1 cellular context compared by ENCODE assay signal in the genomic region with DNA sequence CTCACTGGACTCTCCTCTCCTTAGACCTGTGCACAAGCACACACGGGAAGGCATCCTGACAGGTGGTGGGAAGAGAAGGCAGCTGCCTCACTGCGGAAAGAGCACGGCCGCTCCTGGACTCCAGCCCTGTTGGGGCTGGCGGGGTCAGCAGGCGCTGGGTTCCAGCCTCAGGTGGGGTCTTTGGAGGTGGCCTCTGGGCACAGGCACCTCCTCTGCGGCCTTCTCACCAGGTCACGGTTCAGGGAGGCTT.
TF ChIP-seq lines count a peak whose summit lies in the region.

No MANE protein-coding gene starts in this region.

TF ChIP-seq in GM12878, 131 proteins besides CTCF, POLR2A, EP300 and RAD21:
- TF ChIP-seq IRF4 (IDR thresholded peaks at IDR 0.05; ENCODE audit: low read depth, low read length) (no peak), RAD51 (IDR thresholded peaks at IDR 0.05) (no peak), SREBF1 (IDR thresholded peaks at IDR 0.05; ENCODE audit: low read length) (no peak), BCL11A (IDR thresholded peaks at IDR 0.05; ENCODE audit: low read depth, low read length) (no peak)
- TF ChIP-seq, protein P1, sequence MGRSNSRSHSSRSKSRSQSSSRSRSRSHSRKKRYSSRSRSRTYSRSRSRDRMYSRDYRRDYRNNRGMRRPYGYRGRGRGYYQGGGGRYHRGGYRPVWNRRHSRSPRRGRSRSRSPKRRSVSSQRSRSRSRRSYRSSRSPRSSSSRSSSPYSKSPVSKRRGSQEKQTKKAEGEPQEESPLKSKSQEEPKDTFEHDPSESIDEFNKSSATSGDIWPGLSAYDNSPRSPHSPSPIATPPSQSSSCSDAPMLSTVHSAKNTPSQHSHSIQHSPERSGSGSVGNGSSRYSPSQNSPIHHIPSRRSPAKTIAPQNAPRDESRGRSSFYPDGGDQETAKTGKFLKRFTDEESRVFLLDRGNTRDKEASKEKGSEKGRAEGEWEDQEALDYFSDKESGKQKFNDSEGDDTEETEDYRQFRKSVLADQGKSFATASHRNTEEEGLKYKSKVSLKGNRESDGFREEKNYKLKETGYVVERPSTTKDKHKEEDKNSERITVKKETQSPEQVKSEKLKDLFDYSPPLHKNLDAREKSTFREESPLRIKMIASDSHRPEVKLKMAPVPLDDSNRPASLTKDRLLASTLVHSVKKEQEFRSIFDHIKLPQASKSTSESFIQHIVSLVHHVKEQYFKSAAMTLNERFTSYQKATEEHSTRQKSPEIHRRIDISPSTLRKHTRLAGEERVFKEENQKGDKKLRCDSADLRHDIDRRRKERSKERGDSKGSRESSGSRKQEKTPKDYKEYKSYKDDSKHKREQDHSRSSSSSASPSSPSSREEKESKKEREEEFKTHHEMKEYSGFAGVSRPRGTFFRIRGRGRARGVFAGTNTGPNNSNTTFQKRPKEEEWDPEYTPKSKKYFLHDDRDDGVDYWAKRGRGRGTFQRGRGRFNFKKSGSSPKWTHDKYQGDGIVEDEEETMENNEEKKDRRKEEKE (IDR thresholded peaks at IDR 0.05): no peak
- TF ChIP-seq, protein P2, sequence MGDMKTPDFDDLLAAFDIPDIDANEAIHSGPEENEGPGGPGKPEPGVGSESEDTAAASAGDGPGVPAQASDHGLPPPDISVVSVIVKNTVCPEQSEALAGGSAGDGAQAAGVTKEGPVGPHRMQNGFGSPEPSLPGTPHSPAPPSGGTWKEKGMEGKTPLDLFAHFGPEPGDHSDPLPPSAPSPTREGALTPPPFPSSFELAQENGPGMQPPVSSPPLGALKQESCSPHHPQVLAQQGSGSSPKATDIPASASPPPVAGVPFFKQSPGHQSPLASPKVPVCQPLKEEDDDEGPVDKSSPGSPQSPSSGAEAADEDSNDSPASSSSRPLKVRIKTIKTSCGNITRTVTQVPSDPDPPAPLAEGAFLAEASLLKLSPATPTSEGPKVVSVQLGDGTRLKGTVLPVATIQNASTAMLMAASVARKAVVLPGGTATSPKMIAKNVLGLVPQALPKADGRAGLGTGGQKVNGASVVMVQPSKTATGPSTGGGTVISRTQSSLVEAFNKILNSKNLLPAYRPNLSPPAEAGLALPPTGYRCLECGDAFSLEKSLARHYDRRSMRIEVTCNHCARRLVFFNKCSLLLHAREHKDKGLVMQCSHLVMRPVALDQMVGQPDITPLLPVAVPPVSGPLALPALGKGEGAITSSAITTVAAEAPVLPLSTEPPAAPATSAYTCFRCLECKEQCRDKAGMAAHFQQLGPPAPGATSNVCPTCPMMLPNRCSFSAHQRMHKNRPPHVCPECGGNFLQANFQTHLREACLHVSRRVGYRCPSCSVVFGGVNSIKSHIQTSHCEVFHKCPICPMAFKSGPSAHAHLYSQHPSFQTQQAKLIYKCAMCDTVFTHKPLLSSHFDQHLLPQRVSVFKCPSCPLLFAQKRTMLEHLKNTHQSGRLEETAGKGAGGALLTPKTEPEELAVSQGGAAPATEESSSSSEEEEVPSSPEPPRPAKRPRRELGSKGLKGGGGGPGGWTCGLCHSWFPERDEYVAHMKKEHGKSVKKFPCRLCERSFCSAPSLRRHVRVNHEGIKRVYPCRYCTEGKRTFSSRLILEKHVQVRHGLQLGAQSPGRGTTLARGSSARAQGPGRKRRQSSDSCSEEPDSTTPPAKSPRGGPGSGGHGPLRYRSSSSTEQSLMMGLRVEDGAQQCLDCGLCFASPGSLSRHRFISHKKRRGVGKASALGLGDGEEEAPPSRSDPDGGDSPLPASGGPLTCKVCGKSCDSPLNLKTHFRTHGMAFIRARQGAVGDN (IDR thresholded peaks at IDR 0.05): no peak
- TF ChIP-seq, protein P3, sequence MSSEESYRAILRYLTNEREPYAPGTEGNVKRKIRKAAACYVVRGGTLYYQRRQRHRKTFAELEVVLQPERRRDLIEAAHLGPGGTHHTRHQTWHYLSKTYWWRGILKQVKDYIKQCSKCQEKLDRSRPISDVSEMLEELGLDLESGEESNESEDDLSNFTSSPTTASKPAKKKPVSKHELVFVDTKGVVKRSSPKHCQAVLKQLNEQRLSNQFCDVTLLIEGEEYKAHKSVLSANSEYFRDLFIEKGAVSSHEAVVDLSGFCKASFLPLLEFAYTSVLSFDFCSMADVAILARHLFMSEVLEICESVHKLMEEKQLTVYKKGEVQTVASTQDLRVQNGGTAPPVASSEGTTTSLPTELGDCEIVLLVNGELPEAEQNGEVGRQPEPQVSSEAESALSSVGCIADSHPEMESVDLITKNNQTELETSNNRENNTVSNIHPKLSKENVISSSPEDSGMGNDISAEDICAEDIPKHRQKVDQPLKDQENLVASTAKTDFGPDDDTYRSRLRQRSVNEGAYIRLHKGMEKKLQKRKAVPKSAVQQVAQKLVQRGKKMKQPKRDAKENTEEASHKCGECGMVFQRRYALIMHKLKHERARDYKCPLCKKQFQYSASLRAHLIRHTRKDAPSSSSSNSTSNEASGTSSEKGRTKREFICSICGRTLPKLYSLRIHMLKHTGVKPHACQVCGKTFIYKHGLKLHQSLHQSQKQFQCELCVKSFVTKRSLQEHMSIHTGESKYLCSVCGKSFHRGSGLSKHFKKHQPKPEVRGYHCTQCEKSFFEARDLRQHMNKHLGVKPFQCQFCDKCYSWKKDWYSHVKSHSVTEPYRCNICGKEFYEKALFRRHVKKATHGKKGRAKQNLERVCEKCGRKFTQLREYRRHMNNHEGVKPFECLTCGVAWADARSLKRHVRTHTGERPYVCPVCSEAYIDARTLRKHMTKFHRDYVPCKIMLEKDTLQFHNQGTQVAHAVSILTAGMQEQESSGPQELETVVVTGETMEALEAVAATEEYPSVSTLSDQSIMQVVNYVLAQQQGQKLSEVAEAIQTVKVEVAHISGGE (CRISPR knock-in tag; IDR thresholded peaks at IDR 0.05): no peak
- TF ChIP-seq, protein P4, sequence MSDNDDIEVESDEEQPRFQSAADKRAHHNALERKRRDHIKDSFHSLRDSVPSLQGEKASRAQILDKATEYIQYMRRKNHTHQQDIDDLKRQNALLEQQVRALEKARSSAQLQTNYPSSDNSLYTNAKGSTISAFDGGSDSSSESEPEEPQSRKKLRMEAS (IDR thresholded peaks at IDR 0.05; ENCODE audit: low read depth, low read length): no peak
- TF ChIP-seq, protein P5, sequence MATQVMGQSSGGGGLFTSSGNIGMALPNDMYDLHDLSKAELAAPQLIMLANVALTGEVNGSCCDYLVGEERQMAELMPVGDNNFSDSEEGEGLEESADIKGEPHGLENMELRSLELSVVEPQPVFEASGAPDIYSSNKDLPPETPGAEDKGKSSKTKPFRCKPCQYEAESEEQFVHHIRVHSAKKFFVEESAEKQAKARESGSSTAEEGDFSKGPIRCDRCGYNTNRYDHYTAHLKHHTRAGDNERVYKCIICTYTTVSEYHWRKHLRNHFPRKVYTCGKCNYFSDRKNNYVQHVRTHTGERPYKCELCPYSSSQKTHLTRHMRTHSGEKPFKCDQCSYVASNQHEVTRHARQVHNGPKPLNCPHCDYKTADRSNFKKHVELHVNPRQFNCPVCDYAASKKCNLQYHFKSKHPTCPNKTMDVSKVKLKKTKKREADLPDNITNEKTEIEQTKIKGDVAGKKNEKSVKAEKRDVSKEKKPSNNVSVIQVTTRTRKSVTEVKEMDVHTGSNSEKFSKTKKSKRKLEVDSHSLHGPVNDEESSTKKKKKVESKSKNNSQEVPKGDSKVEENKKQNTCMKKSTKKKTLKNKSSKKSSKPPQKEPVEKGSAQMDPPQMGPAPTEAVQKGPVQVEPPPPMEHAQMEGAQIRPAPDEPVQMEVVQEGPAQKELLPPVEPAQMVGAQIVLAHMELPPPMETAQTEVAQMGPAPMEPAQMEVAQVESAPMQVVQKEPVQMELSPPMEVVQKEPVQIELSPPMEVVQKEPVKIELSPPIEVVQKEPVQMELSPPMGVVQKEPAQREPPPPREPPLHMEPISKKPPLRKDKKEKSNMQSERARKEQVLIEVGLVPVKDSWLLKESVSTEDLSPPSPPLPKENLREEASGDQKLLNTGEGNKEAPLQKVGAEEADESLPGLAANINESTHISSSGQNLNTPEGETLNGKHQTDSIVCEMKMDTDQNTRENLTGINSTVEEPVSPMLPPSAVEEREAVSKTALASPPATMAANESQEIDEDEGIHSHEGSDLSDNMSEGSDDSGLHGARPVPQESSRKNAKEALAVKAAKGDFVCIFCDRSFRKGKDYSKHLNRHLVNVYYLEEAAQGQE (IDR thresholded peaks at IDR 0.05; ENCODE audit: low read depth, low read length): no peak
